ENCODE assay signal across 8 cellular contexts in the genomic region with DNA sequence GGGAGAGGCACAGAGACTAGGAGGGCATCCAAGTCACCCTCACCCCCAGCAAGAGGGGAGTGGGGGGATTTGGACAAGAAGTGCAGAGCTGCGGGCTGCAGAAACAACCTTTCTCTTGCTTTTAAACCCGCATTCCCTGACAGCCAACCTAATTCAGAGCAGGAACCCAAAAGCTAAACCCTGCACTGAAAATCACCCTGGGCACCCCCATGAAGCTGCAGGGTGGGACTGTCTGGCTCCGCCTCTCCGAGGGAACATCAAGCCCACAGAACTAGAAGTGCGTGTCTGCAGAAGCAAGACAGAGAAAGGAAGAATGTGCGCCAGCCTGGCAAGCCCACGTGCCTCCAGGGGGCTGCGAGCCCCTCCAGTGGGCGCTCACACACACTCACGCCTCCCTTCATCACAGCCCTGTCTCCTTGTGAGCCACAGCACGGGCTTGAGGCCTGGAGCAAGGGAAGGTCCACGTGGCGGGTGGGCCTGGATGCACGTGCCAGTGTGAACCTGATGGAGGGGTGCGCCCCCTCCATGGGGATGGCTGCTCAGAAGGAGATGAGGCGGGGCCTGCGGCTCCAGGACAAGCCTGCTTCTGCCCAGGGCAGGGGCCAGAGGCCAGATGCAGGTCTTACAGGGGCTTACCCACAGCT. TPM values are rescaled to one million over a fixed set of nuclear protein-coding genes. Genes with fewer than 3 reads are reported as not detected.
A peak's percentile ranks its signal among the peaks of the same experiment; 100 is the strongest.
DNase-seq lines count a peak whose midpoint lies in the region; ATAC-seq and TF ChIP-seq lines count a peak whose summit lies in the region.

No MANE protein-coding gene starts in this region.

- no peaks in the 10 kb centered on the region for H3K27me3 Mint-ChIP-seq in effector memory CD8-positive, alpha-beta T cell
- no peaks in the 10 kb centered on the region for H3K27me3 Mint-ChIP-seq in neural crest cell (ENCODE audit: low read depth)

- peak; percentile 51 for ATAC-seq in effector memory CD8-positive, alpha-beta T cell (replicated peaks)

- H3K27ac Mint-ChIP-seq in effector memory CD8-positive, alpha-beta T cell = peak overlapping the region; percentile 96
- peak overlapping the region; percentile 64 for H3K27ac Mint-ChIP-seq in neural crest cell (ENCODE audit: unreplicated experiment)

- TF ChIP-seq CTCF in GM12864 (IDR thresholded peaks at IDR 0.05; ENCODE audit: low read depth, low read length, missing control alignments) (no peak), neural crest cell (conservative IDR thresholded peaks at IDR 0.05) (no peak)

- H3K4me1 Mint-ChIP-seq in effector memory CD8-positive, alpha-beta T cell (ENCODE audit: low read depth in 2 of 2) = peaks cover 62 to 72% of the 10 kb centered on the region in 2 donors
- H3K4me1 Mint-ChIP-seq in neural crest cell = peaks cover 50% of the 10 kb centered on the region

- peaks cover 34% of the 10 kb centered on the region for H3K4me1 ChIP-seq in SJSA1 (replicated peaks)

- no peaks in the 10 kb centered on the region for H3K27me3 ChIP-seq in SJSA1 (replicated peaks)

- peaks cover 31% of the 10 kb centered on the region for H3K36me3 ChIP-seq in SJSA1

- H3K4me3 ChIP-seq in GM12864 (ENCODE audit: low read depth, low read length) (peak overlapping the region; percentile 30), SJSA1 (no peak overlapping the region)

- H3K4me3 Mint-ChIP-seq in effector memory CD8-positive, alpha-beta T cell = peak overlapping the region; percentile 90 to 93
- H3K4me3 Mint-ChIP-seq in neural crest cell = peak overlapping the region; percentile 58

- H3K9me3 ChIP-seq in SJSA1 (replicated peaks) = no peaks in the 10 kb centered on the region

- H3K36me3 Mint-ChIP-seq in effector memory CD8-positive, alpha-beta T cell (ENCODE audit: insufficient read depth) = peaks cover 57% of the 10 kb centered on the region
- H3K36me3 Mint-ChIP-seq in neural crest cell (ENCODE audit: low read depth) = no peaks in the 10 kb centered on the region

- DNase-seq in GM12864 (ENCODE audit: low read depth) (no peak), SJSA1 (ENCODE audit: low read depth in 1 of 2, low spot score in 2 of 2) (peak in 1 of 2 experiments; percentile 10), neural crest cell (ENCODE audit: low read depth, low spot score) (no peak), cerebellum (ENCODE audit: low spot score) (no peak), NCI-H1417 treated with DMSO at 0.1 percent for 48 hours (lab: John Stamatoyannopoulos, UW) (no peak), T-helper 9 cell (no peak), AG08396 (ENCODE audit: low spot score) (no peak)
- no peak for DNase-seq in effector memory CD8-positive, alpha-beta T cell

- peak overlapping the region; percentile 17; the same call in 1 of the 2 replicates for H3K27ac ChIP-seq in SJSA1

- no peaks in the 10 kb centered on the region for H3K9me3 Mint-ChIP-seq in effector memory CD8-positive, alpha-beta T cell
- H3K9me3 Mint-ChIP-seq in neural crest cell = no peaks in the 10 kb centered on the region

RNA-seq across cellular contexts. Expression of a gene that starts 27.8 kb away (rescaled TPM):
- total RNA-seq in SJSA1 (2014; rRNA removed; shearing (Covaris generic)) = 16.7 and 21.6 TPM in 2 replicates
- total RNA-seq in neural crest cell (94.4 and 97.4 TPM in 2 replicates), cerebellum (69.8 TPM)
